ENCODE assay signal across 25 cellular contexts in genomic region chrX:141258080-141258479, GRCh38. TPM values are rescaled to one million over a fixed set of nuclear protein-coding genes. Genes with fewer than 3 reads are reported as not detected.
DNase-seq lines count a peak whose midpoint lies in the region; ATAC-seq, FAIRE-seq and TF ChIP-seq lines count a peak whose summit lies in the region.
"Had no signal": no experiment of that assay in that cellular context is flagged by ENCODE, and none has a peak within 500 bp of the region (broad histone marks: within the 10 kb centered on the region; RNA-seq: fewer than 3 reads in every experiment).

No MANE protein-coding gene starts in this region.

- H3K9ac ChIP-seq in HepG2 (ENCODE audit: insufficient read depth, low read depth, low read length): no peak overlapping the region
- no peak overlapping the region for H3K9ac ChIP-seq in K562 (ENCODE audit: insufficient read depth in 1 of 2, low read depth in 2 of 2, low read length in 2 of 2)
- H3K9ac ChIP-seq: BLaER1 had no signal

- BruUV-seq in HepG2 (replicated peaks; lab: Mats Ljungman, UMichigan) (no TSS peak), K562 (replicated peaks; lab: Mats Ljungman, UMichigan) (no TSS peak)

- H4K20me1 ChIP-seq in HepG2 (ENCODE audit: insufficient read depth, low read length) (no peaks in the 10 kb centered on the region), K562 (replicated peaks; ENCODE audit: control insufficient read depth, insufficient read depth, low read length) (no peaks in the 10 kb centered on the region)
- H4K20me1 ChIP-seq: BLaER1 had no signal

- DNase-seq in HepG2 (ENCODE audit: low spot score) (no peak), right lobe of liver (no peak), OCI-M1 (lab: John Stamatoyannopoulos, UW) (peak; percentile 45), K562 (ENCODE audit: extremely low read depth in 1 of 4, low spot score in 3 of 4) (no peak), DMS 273 (lab: John Stamatoyannopoulos, UW; ENCODE audit: unreplicated experiment) (no peak), GM12892 (ENCODE audit: insufficient read length) (no peak), NCI-H748 (lab: John Stamatoyannopoulos, UW; ENCODE audit: unreplicated experiment) (no peak)
- DNase-seq: ACHN; BE2C; C1 segment of cervical spinal cord; CD4-positive, alpha-beta memory T cell; CD4-positive, CD25-positive, alpha-beta regulatory T cell; CD8-positive, alpha-beta memory T cell; COR-L47; DMS79 treated with DMSO at 0.1 percent for 48 hours; GF-D8 had no signal

- TF ChIP-seq POLR2A in HepG2 (IDR thresholded peaks at IDR 0.05; ENCODE audit: insufficient read depth in 1 of 2, low read depth in 2 of 2, low read length in 2 of 2) (no peak), right lobe of liver (IDR thresholded peaks at IDR 0.05) (no peak), K562 (conservative IDR thresholded peaks at IDR 0.05) (no peak), GM12892 (IDR thresholded peaks at IDR 0.05; ENCODE audit: low read depth, low read length) (no peak)

- TF ChIP-seq RAD21 in HepG2 (CRISPR knock-in tag; IDR thresholded peaks at IDR 0.05) (no peak), K562 (CRISPR knock-in tag; conservative IDR thresholded peaks at IDR 0.05 in 1 of 2, IDR thresholded peaks at IDR 0.05 in 1 of 2) (no peak)

- no peaks in the 10 kb centered on the region for H3K9me1 ChIP-seq in K562 (ENCODE audit: control insufficient read depth, insufficient read depth, low read length)

- WGBS in HepG2 (ENCODE audit: low lambda C conversion rate): 0% methylated on average over 1 of the region's 1 CpG
- 32% methylated on average over 1 of the region's 1 CpG for WGBS in right lobe of liver (ENCODE audit: insufficient coverage, low coverage, low lambda C conversion rate, missing lambda C conversion rate)
- 0% methylated on average over 1 of the region's 1 CpG for WGBS in K562 (ENCODE audit: insufficient coverage, low coverage, missing lambda C conversion rate)

- no peak for TF ChIP-seq CTCF in HepG2 (CRISPR knock-in tag; IDR thresholded peaks at IDR 0.05)
- TF ChIP-seq CTCF in right lobe of liver (IDR thresholded peaks at IDR 0.05): no peak
- TF ChIP-seq CTCF in K562 (IDR thresholded peaks at IDR 0.05 in 2 of 3, conservative IDR thresholded peaks at IDR 0.05 in 1 of 3; ENCODE audit: insufficient read depth in 2 of 3, low read depth in 1 of 3, low read length in 3 of 3): no peak

- FAIRE-seq in HepG2 (lab: Jason Lieb, UNC): no peak
- no peak for FAIRE-seq in K562 (lab: Jason Lieb, UNC)
- FAIRE-seq in GM12892 (lab: Jason Lieb, UNC): no peak
- FAIRE-seq: G401.6, GM12891, GM18507 had no signal

- H2AFZ ChIP-seq in HepG2 (ENCODE audit: low read length) (no peak overlapping the region), K562 (ENCODE audit: low read depth, low read length) (no peak overlapping the region)

- H3K9me3 ChIP-seq in HepG2 (ENCODE audit: low read length) (no peaks in the 10 kb centered on the region), right lobe of liver (no peaks in the 10 kb centered on the region), K562 (replicated peaks; ENCODE audit: control insufficient read depth, insufficient read depth, low read depth, low read length) (no peaks in the 10 kb centered on the region)
- H3K9me3 ChIP-seq: BE2C, BLaER1 had no signal

- CTCF ChIA-PET in HepG2 (lab: Yijun Ruan, JAX; ENCODE audit: low intra/inter-chr PET ratio, low total read pairs) (no interaction called here), K562 (lab: Yijun Ruan, JAX; ENCODE audit: low intra/inter-chr PET ratio) (no interaction called here)

- H3K4me2 ChIP-seq in HepG2 (ENCODE audit: low read depth, low read length) (no peak overlapping the region), K562 (ENCODE audit: insufficient read depth, low read length) (no peak overlapping the region)
- H3K4me2 ChIP-seq: BLaER1 had no signal

- H3K4me3 ChIP-seq in HepG2 (replicated peaks in 1 of 3; ENCODE audit: insufficient read depth in 1 of 3, low read depth in 2 of 3, low read length in 3 of 3): no peak overlapping the region
- no peak overlapping the region for H3K4me3 ChIP-seq in right lobe of liver
- H3K4me3 ChIP-seq in K562: no peak overlapping the region
- H3K4me3 ChIP-seq: BLaER1 had no signal

- POLR2A ChIA-PET in HepG2 (lab: Yijun Ruan, JAX) (no interaction called here), K562 (lab: Yijun Ruan, JAX) (no interaction called here)

- no peaks in the 10 kb centered on the region for H3K79me2 ChIP-seq in HepG2 (ENCODE audit: insufficient read depth, low read length)
- H3K79me2 ChIP-seq in K562 (ENCODE audit: control insufficient read depth, insufficient read depth, low read length): no peaks in the 10 kb centered on the region

- H3K27me3 ChIP-seq in HepG2 (ENCODE audit: control insufficient read depth in 1 of 2, insufficient read depth in 2 of 2, low read length in 2 of 2) (no peaks in the 10 kb centered on the region), right lobe of liver (no peaks in the 10 kb centered on the region), K562 (ENCODE audit: control insufficient read depth in 2 of 2, insufficient read depth in 2 of 2, low read length in 2 of 2) (no peaks in the 10 kb centered on the region)
- H3K27me3 ChIP-seq: BE2C had no signal

- ATAC-seq in HepG2: no peak
- ATAC-seq in right lobe of liver: no peak
- ATAC-seq in K562: no peak

- in situ Hi-C loops in HepG2 (cut with HindIII; ENCODE audit: extremely low pct_ligation_motif_present, low pct_unique_long_range_greater_than_20kb): no loop called here
- in situ Hi-C loops in K562 (cut with MboI): no loop called here

- H3K27ac ChIP-seq in HepG2 (ENCODE audit: extremely low read length, insufficient read depth, low read length) (no peak overlapping the region), right lobe of liver (no peak overlapping the region), K562 (ENCODE audit: extremely low read depth, low read depth, low read length) (no peak overlapping the region)
- H3K27ac ChIP-seq: 22Rv1, BLaER1 had no signal

- H3K4me1 ChIP-seq in HepG2 (ENCODE audit: insufficient read depth, low read length): no peaks in the 10 kb centered on the region
- no peaks in the 10 kb centered on the region for H3K4me1 ChIP-seq in right lobe of liver
- H3K4me1 ChIP-seq in K562 (replicated peaks in 1 of 2; ENCODE audit: control insufficient read depth in 2 of 2, insufficient read depth in 2 of 2, low read length in 2 of 2): no peaks in the 10 kb centered on the region
- H3K4me1 ChIP-seq: BE2C, BLaER1 had no signal

- intact Hi-C loops in HepG2 (cut with micrococcal nuclease; ENCODE audit: unreplicated experiment): no loop called here
- intact Hi-C loops in right lobe of liver (cut with DNase I): no loop called here
- intact Hi-C loops in K562 (cut with micrococcal nuclease): no loop called here

- TF ChIP-seq EP300 in HepG2 (IDR thresholded peaks at IDR 0.05; ENCODE audit: low read depth in 2 of 2, low read length in 2 of 2): no peak
- TF ChIP-seq EP300 in HepG2 (CRISPR knock-in tag; IDR thresholded peaks at IDR 0.05; ENCODE audit: borderline replicate concordance): no peak
- no peak for TF ChIP-seq EP300 in K562 (IDR thresholded peaks at IDR 0.05; ENCODE audit: low read length)

- H3K36me3 ChIP-seq in HepG2 (replicated peaks in 1 of 2; ENCODE audit: control insufficient read depth in 1 of 2, insufficient read depth in 2 of 2, low read length in 2 of 2) (no peaks in the 10 kb centered on the region), right lobe of liver (no peaks in the 10 kb centered on the region), K562 (ENCODE audit: control insufficient read depth, insufficient read depth, low read length) (no peaks in the 10 kb centered on the region)
- H3K36me3 ChIP-seq: BE2C, BLaER1 had no signal

RNA-seq across cellular contexts. Expression of gene SPANXC, which starts 15.8 kb away (rescaled TPM):
- total RNA-seq in HepG2 (2016; rRNA removed; fragmentation: Illumina TruSeq; extraction: Trizol) (not detected in 2 replicates), right lobe of liver (not detected), K562 (2014; rRNA removed) (not detected in 2 replicates), K562 (2014; rRNA removed; fragmentation: Illumina TruSeq; extraction: Trizol) (not detected in 2 replicates), K562 (2015; rRNA removed; fragmentation: Illumina TruSeq; extraction: Trizol) (not detected in 2 replicates), K562 (2021) (not detected in 2 replicates)
- total RNA-seq in HepG2 (2016; cell fraction: cytosol; rRNA removed; fragmentation: Illumina TruSeq; extraction: Trizol; ENCODE audit: low read depth): not detected in 2 replicates
- not detected in 2 replicates for total RNA-seq in HepG2 (2016; cell fraction: insoluble cytoplasmic fraction; rRNA removed; fragmentation: Illumina TruSeq; extraction: Trizol)
- not detected in 2 replicates for total RNA-seq in HepG2 (2016; cell fraction: membrane; rRNA removed; fragmentation: Illumina TruSeq; extraction: Trizol)
- total RNA-seq in HepG2 (2016; cell fraction: nucleus; rRNA removed; fragmentation: Illumina TruSeq; extraction: Trizol): not detected in 2 replicates
- polyA plus RNA-seq in HepG2 (2011; rRNA removed) (not detected in 2 replicates), K562 (2011; rRNA removed) (not detected in 2 replicates), K562 (2014; fragmentation: Illumina TruSeq; extraction: Trizol) (not detected in 2 replicates), K562 (2014; fragmentation: Nextera tagmentation; extraction: Ambion mirVana) (not detected), K562 (2014; rRNA removed) (not detected in 2 replicates)
- not detected in 2 replicates for polyA plus RNA-seq in HepG2 (2011; cell fraction: cytosol; rRNA removed)
- polyA plus RNA-seq in HepG2 (2011; cell fraction: nucleus; rRNA removed): not detected in 2 replicates
- polyA plus RNA-seq in HepG2 (2012): not detected in 2 replicates
- polyA plus RNA-seq in HepG2 (2016; cell fraction: cytosol; fragmentation: Illumina TruSeq; extraction: Trizol; ENCODE audit: low read depth): not detected in 2 replicates
- polyA plus RNA-seq in HepG2 (2016; cell fraction: insoluble cytoplasmic fraction; fragmentation: Illumina TruSeq; extraction: Trizol; ENCODE audit: low read depth): not detected in 2 replicates
- not detected in 2 replicates for polyA plus RNA-seq in HepG2 (2016; cell fraction: membrane; fragmentation: Illumina TruSeq; extraction: Trizol; ENCODE audit: low read depth)
- polyA plus RNA-seq in HepG2 (2016; cell fraction: nucleus; fragmentation: Illumina TruSeq; extraction: Trizol; ENCODE audit: insufficient read depth, low read depth): not detected in 2 replicates
- polyA minus RNA-seq in HepG2 (2011; rRNA and poly(A)+ RNA removed; ENCODE audit: low replicate concordance): not detected in 2 replicates
- not detected in 2 replicates for polyA minus RNA-seq in HepG2 (2011; cell fraction: cytosol; rRNA and poly(A)+ RNA removed)
- not detected in 2 replicates for polyA minus RNA-seq in HepG2 (2011; cell fraction: nucleus; rRNA and poly(A)+ RNA removed)
- not detected in 2 replicates for total RNA-seq in K562 (2011; cell fraction: chromatin; rRNA removed; ENCODE audit: low replicate concordance)
- total RNA-seq in K562 (2011; cell fraction: nucleolus; rRNA removed): not detected in 2 replicates
- total RNA-seq in K562 (2011; cell fraction: nucleoplasm; rRNA removed): not detected in 2 replicates
- polyA plus RNA-seq in K562 (2011; cell fraction: cytosol; rRNA removed): not detected in 2 replicates
- polyA plus RNA-seq in K562 (2011; cell fraction: nucleus; rRNA removed): not detected in 2 replicates
- polyA plus RNA-seq in K562 (2012): not detected in 2 replicates
- polyA minus RNA-seq in K562 (2011; rRNA and poly(A)+ RNA removed): not detected in 2 replicates
- not detected in 2 replicates for polyA minus RNA-seq in K562 (2011; cell fraction: cytosol; rRNA and poly(A)+ RNA removed)
- not detected in 2 replicates for polyA minus RNA-seq in K562 (2011; cell fraction: nucleus; rRNA and poly(A)+ RNA removed)
- polyA plus RNA-seq in GM12892 (2012; ENCODE audit: missing spikeins): not detected
- total RNA-seq: A172; A673; CD4-positive, alpha-beta memory T cell; CD4-positive, CD25-positive, alpha-beta regulatory T cell; CD8-positive, alpha-beta memory T cell had no signal
- polyA plus RNA-seq: AG04450; CD14-positive monocyte; CD4-positive, alpha-beta memory T cell; CD4-positive, CD25-positive, alpha-beta regulatory T cell; CD8-positive, alpha-beta memory T cell had no signal

Comparison
In these comparisons a context has a peak if more than half of its experiments do, and no peak if none do; other contexts are left out.
1. Of the 241 proteins assayed by ChIP-seq in both HepG2 and K562: peak only in HepG2: none; only in K562: MAFG; in both: MAFF and MAFK; in neither: 238.